17 cellular contexts compared by ENCODE assay signal in genomic region chr6:135265278-135265677, GRCh38.
"Had no signal": no experiment of that assay in that cellular context is flagged by ENCODE, and none has a peak within 500 bp of the region (broad histone marks: within the 10 kb centered on the region; RNA-seq: fewer than 3 reads in every experiment).

No MANE protein-coding gene starts in this region.

- H3K36me3 ChIP-seq: gastrocnemius medialis, left lung, spleen, upper lobe of right lung had no signal

- H3K4me1 ChIP-seq: gastrocnemius medialis, left lung, psoas muscle, spleen, upper lobe of right lung had no signal

- H3K4me1 Mint-ChIP-seq: activated naive CD4-positive, alpha-beta T cell treated with anti-CD3 and anti-CD28 coated beads, Interleukin-2, amount 10 ng/mL, durations not matched to agents 7 days and 5 days; activated T-helper 17 cell treated with anti-CD3 and anti-CD28 coated beads, Interleukin-2, amount 50 U/mL, for 72 hours; nephron had no signal

- H3K4me3 Mint-ChIP-seq: activated CD4-positive, alpha-beta T cell treated with anti-CD3 and anti-CD28 coated beads for 36 hours; activated naive CD4-positive, alpha-beta T cell treated with anti-CD3 and anti-CD28 coated beads, Interleukin-2, amount 10 ng/mL, durations not matched to agents 7 days and 5 days; activated T-helper 17 cell treated with anti-CD3 and anti-CD28 coated beads, Interleukin-2, amount 50 U/mL, for 72 hours; nephron; T-helper 2 cell treated with Interferon-gamma antibody and Interleukin-4, amounts not matched to agents 5 μg/mL and 100 μg/mL, for 36 hours had no signal

- H3K36me3 Mint-ChIP-seq: activated naive CD4-positive, alpha-beta T cell treated with anti-CD3 and anti-CD28 coated beads, Interleukin-2, amount 10 ng/mL, durations not matched to agents 7 days and 5 days had no signal

- H3K27ac Mint-ChIP-seq: activated CD4-positive, alpha-beta T cell treated with anti-CD3 and anti-CD28 coated beads for 36 hours; activated naive CD4-positive, alpha-beta T cell treated with anti-CD3 and anti-CD28 coated beads, Interleukin-2, amount 10 ng/mL, durations not matched to agents 7 days and 5 days; activated T-helper 17 cell treated with anti-CD3 and anti-CD28 coated beads, Interleukin-2, amount 50 U/mL, for 72 hours; nephron; T-helper 2 cell treated with Interferon-gamma antibody and Interleukin-4, amounts not matched to agents 5 μg/mL and 100 μg/mL, for 36 hours had no signal

- DNase-seq: activated CD4-positive, alpha-beta T cell treated with anti-CD3 and anti-CD28 coated beads for 36 hours; activated naive CD4-positive, alpha-beta T cell treated with anti-CD3 and anti-CD28 coated beads, Interleukin-2, amount 10 ng/mL, durations not matched to agents 7 days and 5 days; central memory CD4-positive, alpha-beta T cell; effector CD4-positive, alpha-beta T cell; gastrocnemius medialis; left lung; occipital lobe; psoas muscle; spleen; stimulated activated CD4-positive, alpha-beta T cell treated with anti-CD3 and anti-CD28 coated beads, Interleukin-1b, Interleukin-23, amount 100 ng/mL, for 48 hours; stimulated activated naive CD4-positive, alpha-beta T cell treated with Interleukin-2 at 50 U/mL for 16 hours; upper lobe of right lung had no signal

- H3K4me3 ChIP-seq: coronary artery, gastrocnemius medialis, left lung, psoas muscle, spleen, upper lobe of right lung had no signal

- H3K27me3 Mint-ChIP-seq: activated CD4-positive, alpha-beta T cell treated with anti-CD3 and anti-CD28 coated beads for 36 hours; activated naive CD4-positive, alpha-beta T cell treated with anti-CD3 and anti-CD28 coated beads, Interleukin-2, amount 10 ng/mL, durations not matched to agents 7 days and 5 days; activated T-helper 17 cell treated with anti-CD3 and anti-CD28 coated beads, Interleukin-2, amount 50 U/mL, for 72 hours had no signal

- H3K9me3 Mint-ChIP-seq: activated naive CD4-positive, alpha-beta T cell treated with anti-CD3 and anti-CD28 coated beads, Interleukin-2, amount 10 ng/mL, durations not matched to agents 7 days and 5 days; activated T-helper 17 cell treated with anti-CD3 and anti-CD28 coated beads, Interleukin-2, amount 50 U/mL, for 72 hours; nephron; T-helper 2 cell treated with Interferon-gamma antibody and Interleukin-4, amounts not matched to agents 5 μg/mL and 100 μg/mL, for 36 hours had no signal

- H3K27ac ChIP-seq: coronary artery, gastrocnemius medialis, left lung, psoas muscle, spleen, upper lobe of right lung had no signal

- H3K9me3 ChIP-seq: gastrocnemius medialis, left lung, psoas muscle, spleen, upper lobe of right lung had no signal

- ATAC-seq: activated CD4-positive, alpha-beta T cell treated with anti-CD3 and anti-CD28 coated beads for 36 hours; activated T-helper 17 cell treated with anti-CD3 and anti-CD28 coated beads, Interleukin-2, amount 50 U/mL, for 72 hours; gastrocnemius medialis; left lung; psoas muscle; sciatic nerve; upper lobe of right lung had no signal
